Comparison of ENCODE assay signal across 10 cellular contexts in the genomic region with DNA sequence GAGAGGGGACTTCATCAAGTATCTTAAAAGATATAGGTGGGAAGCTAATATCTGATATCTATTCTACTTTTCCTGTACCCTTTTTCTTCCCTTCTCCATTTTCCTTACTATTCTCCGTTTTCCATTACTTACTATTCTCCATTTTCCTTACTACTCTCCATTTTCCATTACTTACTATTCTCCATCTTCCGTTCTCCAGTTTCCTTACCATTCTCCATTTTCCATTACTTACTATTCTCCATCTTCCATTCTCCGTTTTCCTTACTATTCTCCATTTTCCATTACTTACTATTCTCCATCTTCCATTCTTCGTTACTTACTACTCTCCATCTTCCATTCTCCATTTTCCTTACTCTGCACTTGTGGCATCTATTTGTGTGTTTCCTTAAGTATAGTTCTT. TPM values are rescaled to one million over a fixed set of nuclear protein-coding genes. Genes with fewer than 3 reads are reported as not detected.
"Had no signal": no experiment of that assay in that cellular context is flagged by ENCODE, and none has a peak within 500 bp of the region (broad histone marks: within the 10 kb centered on the region; RNA-seq: fewer than 3 reads in every experiment).

No MANE protein-coding gene starts in this region.

- H3K4me3 ChIP-seq: GM23248, HAP-1 had no signal

- H3K4me3 Mint-ChIP-seq: HFFc6 had no signal

- H3K4me1 ChIP-seq: HAP-1 had no signal

- H3K9me3 ChIP-seq: HAP-1 had no signal

- H3K36me3 ChIP-seq: HAP-1 had no signal

- H2AFZ ChIP-seq: GM23248 had no signal

- ATAC-seq: HCT116 had no signal

- H3K9ac ChIP-seq: GM23248 had no signal

- H3K27ac ChIP-seq: GM23248, HL-60 had no signal

- DNase-seq: GM23248, GOT3, H7, HFFc6, IMR-90, KBM-7 had no signal

- H3K27ac Mint-ChIP-seq: HFFc6 had no signal

RNA-seq across cellular contexts. Expression of gene STEAP4, which starts 39.3 kb away (rescaled TPM):
- total RNA-seq: GM23248, HFFc6, HT1080, IMR-90 had no signal
- polyA plus RNA-seq: GM23248, IMR-90 had no signal
